ENCODE assay signal across 9 cellular contexts in the genomic region with DNA sequence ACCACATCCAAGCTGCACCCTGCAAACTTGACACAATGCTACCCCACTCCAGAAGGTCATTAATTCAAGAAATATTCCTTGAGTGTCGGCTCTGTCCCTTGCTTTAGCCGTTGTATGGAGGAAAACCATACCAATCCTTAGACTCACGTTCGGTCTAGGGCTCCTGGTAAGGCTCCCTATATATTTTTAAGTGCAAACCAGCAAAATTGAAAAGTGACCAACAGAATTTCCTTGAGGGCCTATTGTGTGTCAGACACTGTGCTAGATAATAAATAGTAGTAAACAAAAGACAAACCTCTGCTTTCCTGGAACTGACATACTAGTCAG. TPM values are rescaled to one million over a fixed set of nuclear protein-coding genes. Genes with fewer than 3 reads are reported as not detected.
DNase-seq lines count a peak whose midpoint lies in the region; ATAC-seq and TF ChIP-seq lines count a peak whose summit lies in the region.
"Had no signal": no experiment of that assay in that cellular context is flagged by ENCODE, and none has a peak within 500 bp of the region (broad histone marks: within the 10 kb centered on the region; RNA-seq: fewer than 3 reads in every experiment).

No MANE protein-coding gene starts in this region.

- H3K27ac ChIP-seq in iPS-18a (ENCODE audit: low read length) (no peak overlapping the region), stomach (peak overlapping the region; percentile 85 to 98 (median 93))

- H3K36me3 ChIP-seq in iPS-18a (ENCODE audit: control insufficient read depth, low read depth, low read length) (no peaks in the 10 kb centered on the region), stomach (no peaks in the 10 kb centered on the region)

- H3K36me3 Mint-ChIP-seq in T-helper 1 cell treated with Interleukin-12 subunit alpha and Interleukin-12 subunit beta and Interleukin-4 antibody, amounts not matched to agents 30 μg/mL and 1 μg/mL, for 36 hours (ENCODE audit: low read depth), result no peaks in the 10 kb centered on the region
- H3K36me3 Mint-ChIP-seq in activated T-helper 17 cell treated with anti-CD3 and anti-CD28 coated beads, Interleukin-2, amount 50 U/mL, for 72 hours (ENCODE audit: low read depth), result no peaks in the 10 kb centered on the region

- TF ChIP-seq EP300 in stomach (IDR thresholded peaks at IDR 0.05), result no peak

- DNase-seq in T-helper 1 cell, result no peak
- no peak for DNase-seq in stomach
- no peak for DNase-seq in erythroblast (lab: John Stamatoyannopoulos, UW)
- no peak for DNase-seq in NCI-H446 treated with DMSO at 0.1 percent for 48 hours (lab: John Stamatoyannopoulos, UW)
- no peak for DNase-seq in NAMALWA (ENCODE audit: low spot score)

- H3K4me1 Mint-ChIP-seq in T-helper 1 cell treated with Interleukin-12 subunit alpha and Interleukin-12 subunit beta and Interleukin-4 antibody, amounts not matched to agents 30 μg/mL and 1 μg/mL, for 36 hours (ENCODE audit: low read depth), result peaks cover 11% of the 10 kb centered on the region
- H3K4me1 Mint-ChIP-seq in activated T-helper 17 cell treated with anti-CD3 and anti-CD28 coated beads, Interleukin-2, amount 50 U/mL, for 72 hours, result peaks cover 22% of the 10 kb centered on the region

- peak overlapping the region; percentile 41 for H3K27ac Mint-ChIP-seq in T-helper 1 cell treated with Interleukin-12 subunit alpha and Interleukin-12 subunit beta and Interleukin-4 antibody, amounts not matched to agents 30 μg/mL and 1 μg/mL, for 36 hours
- H3K27ac Mint-ChIP-seq in activated T-helper 17 cell treated with anti-CD3 and anti-CD28 coated beads, Interleukin-2, amount 50 U/mL, for 72 hours, result peak overlapping the region; percentile 59

- no peaks in the 10 kb centered on the region for H3K27me3 ChIP-seq in iPS-18a (ENCODE audit: control insufficient read depth, insufficient read depth, low read length)
- peaks cover 0 to 3% (median 0%) of the 10 kb centered on the region in 3 donors for H3K27me3 ChIP-seq in stomach

- H3K4me1 ChIP-seq in iPS-18a (ENCODE audit: control insufficient read depth, low read depth, low read length) (no peaks in the 10 kb centered on the region), stomach (peaks cover 4 to 47% (median 27%) of the 10 kb centered on the region in 4 donors)

- H3K9ac ChIP-seq in iPS-18a (ENCODE audit: low read length), result peak overlapping the region; percentile 71

- no peaks in the 10 kb centered on the region for H3K9me3 ChIP-seq in iPS-18a (ENCODE audit: control insufficient read depth, low read depth, low read length)
- H3K9me3 ChIP-seq in stomach, result no peaks in the 10 kb centered on the region

- no peak for ATAC-seq in activated T-helper 17 cell treated with anti-CD3 and anti-CD28 coated beads, Interleukin-2, amount 50 U/mL, for 72 hours (replicated peaks)

- WGBS in stomach, 5 donors, result 9 to 24% (median 17%) methylated on average over 4 of the region's 4 CpGs

- H3K4me3 ChIP-seq in iPS-18a (ENCODE audit: low read length) (peak overlapping the region; percentile 93), stomach (peak overlapping the region; percentile 76 to 97 (median 95))

- H3K27me3 Mint-ChIP-seq in T-helper 1 cell treated with Interleukin-12 subunit alpha and Interleukin-12 subunit beta and Interleukin-4 antibody, amounts not matched to agents 30 μg/mL and 1 μg/mL, for 36 hours (ENCODE audit: low read depth), result no peaks in the 10 kb centered on the region
- no peaks in the 10 kb centered on the region for H3K27me3 Mint-ChIP-seq in activated T-helper 17 cell treated with anti-CD3 and anti-CD28 coated beads, Interleukin-2, amount 50 U/mL, for 72 hours

- intact Hi-C loops in stomach (cut with DNase I; ENCODE audit: low total_unique reads), result no loop called here

- peak overlapping the region; percentile 78 for H3K4me3 Mint-ChIP-seq in T-helper 1 cell treated with Interleukin-12 subunit alpha and Interleukin-12 subunit beta and Interleukin-4 antibody, amounts not matched to agents 30 μg/mL and 1 μg/mL, for 36 hours
- H3K4me3 Mint-ChIP-seq in activated T-helper 17 cell treated with anti-CD3 and anti-CD28 coated beads, Interleukin-2, amount 50 U/mL, for 72 hours, result peak overlapping the region; percentile 82

- TF ChIP-seq CTCF in stomach (IDR thresholded peaks at IDR 0.05), result no peak

- TF ChIP-seq POLR2A in stomach (IDR thresholded peaks at IDR 0.05) (no peak), erythroblast (IDR thresholded peaks at IDR 0.05; ENCODE audit: low read length) (no peak)

- no peaks in the 10 kb centered on the region for H3K9me3 Mint-ChIP-seq in T-helper 1 cell treated with Interleukin-12 subunit alpha and Interleukin-12 subunit beta and Interleukin-4 antibody, amounts not matched to agents 30 μg/mL and 1 μg/mL, for 36 hours
- no peaks in the 10 kb centered on the region for H3K9me3 Mint-ChIP-seq in activated T-helper 17 cell treated with anti-CD3 and anti-CD28 coated beads, Interleukin-2, amount 50 U/mL, for 72 hours

RNA-seq across cellular contexts. Expression of a gene that starts 0.4 kb away (rescaled TPM):
- 10 to 100 TPM; 18.8 to 23.2 TPM for total RNA-seq in activated T-helper 17 cell treated with anti-CD3 and anti-CD28 coated beads, Interleukin-2, amount 50 U/mL, for 72 hours
- total RNA-seq in stomach, result 100 to 1,000 TPM in 1 of 5 donors, 10 to 100 TPM in 4; 11.3 to 142 (median 72.4) TPM
- 10 to 100 TPM; 16.4 to 35.1 (median 28.3) TPM for polyA plus RNA-seq in stomach

RNA-seq across cellular contexts. Expression of a gene that starts 44.7 kb away (rescaled TPM):
- not detected for total RNA-seq in activated T-helper 17 cell treated with anti-CD3 and anti-CD28 coated beads, Interleukin-2, amount 50 U/mL, for 72 hours
- not detected for total RNA-seq in stomach
- not detected for polyA plus RNA-seq in stomach
- total RNA-seq: dermis microvascular lymphatic vessel endothelial cell had no signal
